11 cellular contexts compared by ENCODE assay signal in genomic region chr5:149938272-149938671, GRCh38. TPM values are rescaled to one million over a fixed set of nuclear protein-coding genes. Genes with fewer than 3 reads are reported as not detected.
DNase-seq lines count a peak whose midpoint lies in the region; ATAC-seq and TF ChIP-seq lines count a peak whose summit lies in the region.
"Had no signal": no experiment of that assay in that cellular context is flagged by ENCODE, and none has a peak within 500 bp of the region (broad histone marks: within the 10 kb centered on the region; RNA-seq: fewer than 3 reads in every experiment).

No MANE protein-coding gene starts in this region.

- WGBS in thyroid gland, 2 donors, result 13 to 23% methylated on average over 2 of the region's 2 CpGs

- H3K4me1 ChIP-seq in thyroid gland, result no peaks in the 10 kb centered on the region
- no peaks in the 10 kb centered on the region for H3K4me1 ChIP-seq in naive thymus-derived CD4-positive, alpha-beta T cell (ENCODE audit: control insufficient read depth in 2 of 2, insufficient read depth in 2 of 2, low read length in 2 of 2)

- H3K27me3 Mint-ChIP-seq in naive thymus-derived CD4-positive, alpha-beta T cell, result peaks cover 0 to 15% (median 9%) of the 10 kb centered on the region in 5 donors

- POLR2A ChIA-PET in naive thymus-derived CD4-positive, alpha-beta T cell (lab: Charles Lee), result no interaction called here

- no peaks in the 10 kb centered on the region for H3K9me3 Mint-ChIP-seq in naive thymus-derived CD4-positive, alpha-beta T cell

- H3K9me3 ChIP-seq in thyroid gland, result no peaks in the 10 kb centered on the region
- H3K9me3 ChIP-seq in naive thymus-derived CD4-positive, alpha-beta T cell (ENCODE audit: control insufficient read depth in 2 of 3, low read length in 3 of 3), result no peaks in the 10 kb centered on the region
- H3K9me3 ChIP-seq: pancreas had no signal

- H3K36me3 ChIP-seq in thyroid gland, result no peaks in the 10 kb centered on the region
- H3K36me3 ChIP-seq in naive thymus-derived CD4-positive, alpha-beta T cell (ENCODE audit: control insufficient read depth in 2 of 3, insufficient read depth in 3 of 3, low read length in 3 of 3), result no peaks in the 10 kb centered on the region
- H3K36me3 ChIP-seq: pancreas had no signal

- H3K27me3 ChIP-seq in thyroid gland, result peaks cover 2% of the 10 kb centered on the region
- H3K27me3 ChIP-seq in naive thymus-derived CD4-positive, alpha-beta T cell (ENCODE audit: control insufficient read depth in 2 of 2, insufficient read depth in 2 of 2, low read length in 2 of 2), result no peaks in the 10 kb centered on the region
- H3K27me3 ChIP-seq: pancreas had no signal

- DNase-seq in NCI-H2196 (lab: John Stamatoyannopoulos, UW; ENCODE audit: unreplicated experiment) (peak; percentile 27), NCI-H2196 treated with DMSO at 0.1 percent for 48 hours (lab: John Stamatoyannopoulos, UW; ENCODE audit: unreplicated experiment) (no peak), left cardiac atrium (peak; percentile 74), thyroid gland (peak; percentile 10 to 32), NCI-H1105 (lab: John Stamatoyannopoulos, UW) (no peak)
- no peak for DNase-seq in activated CD4-positive, alpha-beta T cell treated with anti-CD3 and anti-CD28 coated beads for 1 hour
- no peak for DNase-seq in naive thymus-derived CD4-positive, alpha-beta T cell

- TF ChIP-seq CTCF in VCaP (conservative IDR thresholded peaks at IDR 0.05) (no peak), thyroid gland (IDR thresholded peaks at IDR 0.05) (no peak)

- ATAC-seq in left cardiac atrium, result peak in 1 of 2 donors; percentile 70
- ATAC-seq in naive thymus-derived CD4-positive, alpha-beta T cell, result no peak

- no peak overlapping the region for H3K4me3 ChIP-seq in thyroid gland (replicated peaks in 1 of 3)
- H3K4me3 ChIP-seq in naive thymus-derived CD4-positive, alpha-beta T cell (ENCODE audit: low read length), result no peak overlapping the region
- H3K4me3 ChIP-seq: pancreas, SK-N-MC had no signal

- CTCF ChIA-PET in naive thymus-derived CD4-positive, alpha-beta T cell (lab: Charles Lee), result no interaction called here

- peaks cover 0 to 3% (median 0%) of the 10 kb centered on the region in 7 donors for H3K4me1 Mint-ChIP-seq in naive thymus-derived CD4-positive, alpha-beta T cell

- H3K27ac ChIP-seq in VCaP (peak overlapping the region; percentile 68), thyroid gland (no peak overlapping the region)
- no peak overlapping the region for H3K27ac ChIP-seq in naive thymus-derived CD4-positive, alpha-beta T cell (ENCODE audit: low read depth, low read length)
- H3K27ac ChIP-seq: KMS-11 had no signal

- intact Hi-C loops in left cardiac atrium (cut with DNase I) (no loop called here), thyroid gland (cut with DNase I) (no loop called here)
- intact Hi-C loops in naive thymus-derived CD4-positive, alpha-beta T cell (cut with micrococcal nuclease), result no loop called here

- TF ChIP-seq POLR2A in thyroid gland (IDR thresholded peaks at IDR 0.05), result no peak

- H3K4me3 Mint-ChIP-seq in naive thymus-derived CD4-positive, alpha-beta T cell, result no peak overlapping the region

- H3K27ac Mint-ChIP-seq in naive thymus-derived CD4-positive, alpha-beta T cell, result no peak overlapping the region

- H3K36me3 Mint-ChIP-seq in naive thymus-derived CD4-positive, alpha-beta T cell, result no peaks in the 10 kb centered on the region

RNA-seq across cellular contexts. Expression of gene PDE6A, which starts 6.3 kb away (rescaled TPM):
- under 1 TPM in 1 of 2 donors, not detected in 1; 0.16 TPM for total RNA-seq in left cardiac atrium
- total RNA-seq in thyroid gland, result not detected
- total RNA-seq in naive thymus-derived CD4-positive, alpha-beta T cell, result not detected
- under 1 TPM in 1 of 2 donors, not detected in 1; 0.11 TPM for polyA plus RNA-seq in naive thymus-derived CD4-positive, alpha-beta T cell
- total RNA-seq: pancreas had no signal
- polyA plus RNA-seq: pancreas had no signal

RNA-seq across cellular contexts. Expression of gene SLC26A2, which starts 22.3 kb away (rescaled TPM):
- total RNA-seq in left cardiac atrium, result 10 to 100 TPM in 1 of 2 donors, 1 to 10 TPM in 1; 6.3 to 12.6 TPM
- 10 to 100 TPM; 10.1 to 13.6 (median 12.8) TPM for total RNA-seq in thyroid gland
- total RNA-seq in naive thymus-derived CD4-positive, alpha-beta T cell, result 10 to 100 TPM in 2 of 5 experiments, 1 to 10 TPM in 3; 5.2 to 16.5 (median 9.6) TPM
- 1 to 10 TPM; 3.2 to 3.9 TPM for polyA plus RNA-seq in naive thymus-derived CD4-positive, alpha-beta T cell

Comparison
In these comparisons a context has a peak if more than half of its experiments do, and no peak if none do; other contexts are left out.
1. DNase-seq: peak in NCI-H2196 (single experiment), left cardiac atrium (single experiment) and thyroid gland (2 of 2); none in NCI-H2196 treated with DMSO at 0.1 percent for 48 hours (single experiment), activated CD4-positive, alpha-beta T cell treated with anti-CD3 and anti-CD28 coated beads for 1 hour (single experiment), naive thymus-derived CD4-positive, alpha-beta T cell (0 of 9) and NCI-H1105 (single experiment).